ENCODE assay signal across 9 cellular contexts in genomic region chr10:62080905-62081304, GRCh38.
A peak's percentile ranks its signal among the peaks of the same experiment; 100 is the strongest.
DNase-seq lines count a peak whose midpoint lies in the region; ATAC-seq and TF ChIP-seq lines count a peak whose summit lies in the region.
"Had no signal": no experiment of that assay in that cellular context is flagged by ENCODE, and none has a peak within 500 bp of the region (broad histone marks: within the 10 kb centered on the region; RNA-seq: fewer than 3 reads in every experiment).

No MANE protein-coding gene starts in this region.

- peaks cover 16% of the 10 kb centered on the region for H3K79me1 ChIP-seq in mesenchymal stem cell (replicated peaks; ENCODE audit: low read length, poor library complexity, severe bottlenecking)

- H3K9ac ChIP-seq in mesenchymal stem cell (ENCODE audit: low read length), result peak overlapping the region; percentile 87

- H3K27ac ChIP-seq in heart left ventricle (peak overlapping the region in 11 of 12 donors; percentile 17 to 92 (median 88)), mesenchymal stem cell (ENCODE audit: low read length, poor library complexity, severe bottlenecking) (peak overlapping the region; percentile 69), upper lobe of left lung (peak overlapping the region; percentile 2 to 80 (median 48))

- POLR2A ChIA-PET in activated B cell treated with CpG ODN at 0.5 μM for 24 hours (lab: Charles Lee), result interaction anchor here (0.7 to 5.5 kb wide), 19 partner anchors 13 to 184 kb away, joined by 3 to 100 read pairs (median 10); partner anchors contain the start of gene ARID5B

- 40 to 71% (median 65%) methylated on average over 5 of the region's 5 CpGs for WGBS in heart left ventricle, 4 donors
- WGBS in mesenchymal stem cell, result 96% methylated on average over 5 of the region's 5 CpGs
- 69 to 97% methylated on average over 5 of the region's 5 CpGs for WGBS in upper lobe of left lung, 2 donors

- CTCF ChIA-PET in activated B cell treated with CpG ODN at 0.5 μM for 24 hours (lab: Charles Lee), result interaction anchor here (1.0 to 2.0 kb wide), 6 partner anchors 32 to 330 kb away, joined by 3 to 8 read pairs (median 6); no protein-coding TSS in a partner anchor

- peaks cover 94% of the 10 kb centered on the region for H3K4me1 Mint-ChIP-seq in activated B cell treated with CpG ODN at 0.5 μM for 24 hours

- no peak overlapping the region for H3K14ac ChIP-seq in mesenchymal stem cell (ENCODE audit: low read length in 2 of 2)

- DNase-seq in heart left ventricle, result no peak
- no peak for DNase-seq in Right ventricle myocardium inferior (ENCODE audit: missing footprints)
- no peak for DNase-seq in activated B cell treated with CpG ODN at 0.5 μM for 24 hours
- no peak for DNase-seq in mesenchymal stem cell
- no peak for DNase-seq in upper lobe of left lung
- DNase-seq in EL, result no peak
- DNase-seq: C1 segment of cervical spinal cord had no signal

- no peak overlapping the region for H3K4me2 ChIP-seq in mesenchymal stem cell (ENCODE audit: low read length, poor library complexity, severe bottlenecking)

- H3K18ac ChIP-seq in mesenchymal stem cell (ENCODE audit: low read depth in 1 of 2, low read length in 2 of 2), result no peak overlapping the region

- H3K36me3 ChIP-seq in heart left ventricle (peaks cover 0 to 21% (median 10%) of the 10 kb centered on the region in 9 donors), mesenchymal stem cell (ENCODE audit: control insufficient read depth in 1 of 2, insufficient read depth in 2 of 2, low read depth in 1 of 2, low read length in 2 of 2) (peaks cover 21 to 50% of the 10 kb centered on the region in 2 experiments), upper lobe of left lung (peaks cover 2 to 6% (median 3%) of the 10 kb centered on the region in 4 donors)

- H4K8ac ChIP-seq in mesenchymal stem cell (ENCODE audit: low read length), result no peak overlapping the region

- TF ChIP-seq POLR2A in heart left ventricle (IDR thresholded peaks at IDR 0.05) (no peak), upper lobe of left lung (IDR thresholded peaks at IDR 0.05) (no peak)

- H4K91ac ChIP-seq in mesenchymal stem cell (ENCODE audit: low read length), result no peak overlapping the region

- intact Hi-C loops in heart left ventricle (cut with DNase I) (loop anchor here in 5 of 10 donors (5.0 kb wide), 1 partner anchor 34 kb away; no protein-coding TSS in a partner anchor), Right ventricle myocardium inferior (cut with DNase I) (loop anchor here (5.0 kb wide), 1 partner anchor 166 kb away; no protein-coding TSS in a partner anchor), activated B cell treated with CpG ODN at 0.5 μM for 24 hours (cut with micrococcal nuclease) (loop anchor here (1.0 to 10.0 kb wide), 6 partner anchors 12 to 326 kb away; no protein-coding TSS in a partner anchor)

- no peak overlapping the region for H2AFZ ChIP-seq in mesenchymal stem cell (ENCODE audit: low read depth, low read length)

- H2BK5ac ChIP-seq in mesenchymal stem cell (ENCODE audit: low read depth, low read length, poor library complexity, severe bottlenecking), result no peak overlapping the region

- no peaks in the 10 kb centered on the region for H3K27me3 Mint-ChIP-seq in activated B cell treated with CpG ODN at 0.5 μM for 24 hours

- H3K9me3 ChIP-seq in heart left ventricle, result no peaks in the 10 kb centered on the region
- H3K9me3 ChIP-seq in mesenchymal stem cell (ENCODE audit: control insufficient read depth, low read length), result no peaks in the 10 kb centered on the region
- no peaks in the 10 kb centered on the region for H3K9me3 ChIP-seq in upper lobe of left lung

- H3K4me1 ChIP-seq in heart left ventricle (peaks cover 9 to 94% (median 77%) of the 10 kb centered on the region in 12 donors), mesenchymal stem cell (ENCODE audit: control insufficient read depth, insufficient read depth, low read depth, low read length) (peaks cover 15% of the 10 kb centered on the region), upper lobe of left lung (peaks cover 33 to 54% (median 42%) of the 10 kb centered on the region in 4 donors)

- no peak for TF ChIP-seq EP300 in upper lobe of left lung (IDR thresholded peaks at IDR 0.05)

- peaks cover 2% of the 10 kb centered on the region for H3K9me3 Mint-ChIP-seq in activated B cell treated with CpG ODN at 0.5 μM for 24 hours

- H2BK15ac ChIP-seq in mesenchymal stem cell (ENCODE audit: low read depth, poor library complexity, severe bottlenecking), result no peak overlapping the region

- H3K4ac ChIP-seq in mesenchymal stem cell (ENCODE audit: low read depth in 1 of 2, low read length in 2 of 2), result no peak overlapping the region

- TF ChIP-seq CTCF in heart left ventricle (IDR thresholded peaks at IDR 0.05) (no peak), activated B cell treated with CpG ODN at 0.5 μM for 24 hours (IDR thresholded peaks at IDR 0.05) (no peak), upper lobe of left lung (IDR thresholded peaks at IDR 0.05) (no peak)

- H3K27ac Mint-ChIP-seq in activated B cell treated with CpG ODN at 0.5 μM for 24 hours, result peak overlapping the region; percentile 96

- no peaks in the 10 kb centered on the region for H3K27me3 ChIP-seq in heart left ventricle
- H3K27me3 ChIP-seq in mesenchymal stem cell (ENCODE audit: control insufficient read depth in 1 of 2, insufficient read depth in 1 of 2, low read length in 2 of 2), result no peaks in the 10 kb centered on the region
- no peaks in the 10 kb centered on the region for H3K27me3 ChIP-seq in upper lobe of left lung

- no peak overlapping the region for H3K23ac ChIP-seq in mesenchymal stem cell (ENCODE audit: low read length in 2 of 2)

- H3K36me3 Mint-ChIP-seq in activated B cell treated with CpG ODN at 0.5 μM for 24 hours (ENCODE audit: low read depth), result peaks cover 48% of the 10 kb centered on the region

- H2AK5ac ChIP-seq in mesenchymal stem cell (ENCODE audit: low read length, severe bottlenecking), result peak overlapping the region; percentile 66

- no peak overlapping the region for H3K4me3 ChIP-seq in heart left ventricle
- H3K4me3 ChIP-seq in mesenchymal stem cell (ENCODE audit: insufficient read depth in 1 of 2, low read depth in 1 of 2, low read length in 2 of 2), result no peak overlapping the region
- no peak overlapping the region for H3K4me3 ChIP-seq in upper lobe of left lung

- no peak overlapping the region for H2BK120ac ChIP-seq in mesenchymal stem cell (ENCODE audit: low read depth, low read length)

- no peak for ATAC-seq in heart left ventricle
- no peak for ATAC-seq in Right ventricle myocardium inferior
- ATAC-seq in activated B cell treated with CpG ODN at 0.5 μM for 24 hours (ENCODE audit: low read depth), result no peak
- ATAC-seq in upper lobe of left lung (ENCODE audit: low FRiP score in 2 of 2), result no peak
- ATAC-seq in GM21381 (IDR thresholded peaks at IDR 0.05; ENCODE audit: unreplicated experiment), result no peak
- ATAC-seq in HG02852 (IDR thresholded peaks at IDR 0.05; ENCODE audit: unreplicated experiment), result no peak

- peak overlapping the region; percentile 28 for H3K4me3 Mint-ChIP-seq in activated B cell treated with CpG ODN at 0.5 μM for 24 hours

- H2BK12ac ChIP-seq in mesenchymal stem cell (ENCODE audit: low read length in 2 of 2), result peak overlapping the region in 1 of 2 experiments; percentile 56
